21 cellular contexts compared by ENCODE assay signal in the genomic region with DNA sequence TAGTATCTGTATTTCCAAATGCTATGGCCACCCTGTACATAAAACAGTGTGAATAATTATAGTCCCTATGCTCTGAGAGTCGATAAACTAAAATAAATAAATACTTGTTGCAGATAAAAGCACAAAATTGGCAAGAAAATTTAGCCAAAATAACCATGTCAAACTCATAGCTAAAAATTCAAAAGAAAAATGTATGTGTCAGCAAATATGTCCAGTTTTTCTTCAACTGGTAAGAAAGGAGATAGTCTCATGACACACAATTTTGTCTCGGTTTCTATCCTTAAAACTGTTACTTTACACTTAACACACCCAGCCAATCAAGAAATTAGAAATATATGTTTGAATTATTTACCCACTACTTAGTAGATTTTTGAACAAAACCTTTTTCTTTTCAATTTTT.
DNase-seq lines count a peak whose midpoint lies in the region; ATAC-seq, FAIRE-seq and TF ChIP-seq lines count a peak whose summit lies in the region.
"Had no signal": no experiment of that assay in that cellular context is flagged by ENCODE, and none has a peak within 500 bp of the region (broad histone marks: within the 10 kb centered on the region; RNA-seq: fewer than 3 reads in every experiment).

No MANE protein-coding gene starts in this region.

- H3K14ac ChIP-seq in IMR-90 (replicated peaks; ENCODE audit: low read depth, low read length) (no peak overlapping the region), H1 (ENCODE audit: insufficient read length) (no peak overlapping the region)

- H4K5ac ChIP-seq in IMR-90 (ENCODE audit: low read depth, low read length): no peak overlapping the region
- no peak overlapping the region for H4K5ac ChIP-seq in H1 (ENCODE audit: insufficient read length, low read depth, low read length)

- no peak overlapping the region for H3K4me2 ChIP-seq in A549
- no peak overlapping the region for H3K4me2 ChIP-seq in IMR-90 (ENCODE audit: low read depth, low read length)
- no peak overlapping the region for H3K4me2 ChIP-seq in H1 (ENCODE audit: insufficient read depth in 1 of 2, low read depth in 2 of 2, low read length in 2 of 2)
- H3K4me2 ChIP-seq: BLaER1 treated with 17β-estradiol and CSF1 and Interleukin-3, amounts not matched to agents 10 nM and 100 nM had no signal

- H4K91ac ChIP-seq in IMR-90 (ENCODE audit: insufficient read depth, low read depth, low read length) (no peak overlapping the region), H1 (replicated peaks; ENCODE audit: insufficient read length, low read length) (no peak overlapping the region)

- TF ChIP-seq POLR2A in A549 (IDR thresholded peaks at IDR 0.05; ENCODE audit: low read length) (no peak), IMR-90 (IDR thresholded peaks at IDR 0.05; ENCODE audit: low read depth, low read length) (no peak), H1 (IDR thresholded peaks at IDR 0.05; ENCODE audit: control extremely low read depth in 1 of 2, low read depth in 2 of 2, low read length in 2 of 2) (no peak)

- H3K36me3 ChIP-seq in IMR-90 (ENCODE audit: control insufficient read depth, insufficient read depth, low read length): no peaks in the 10 kb centered on the region
- H3K36me3 ChIP-seq in H1 (ENCODE audit: control insufficient read depth in 2 of 4, insufficient read depth in 4 of 4, low read length in 3 of 4): no peaks in the 10 kb centered on the region
- H3K36me3 ChIP-seq: BLaER1 treated with 17β-estradiol and CSF1 and Interleukin-3, amounts not matched to agents 10 nM and 100 nM had no signal

- POLR2A ChIA-PET in A549 (lab: Yijun Ruan, JAX) (no interaction called here), IMR-90 (lab: Charles Lee; ENCODE audit: unreplicated experiment) (no interaction called here), H1 (lab: Charles Lee; ENCODE audit: partially characterized antibody) (no interaction called here)

- H3K9ac ChIP-seq in IMR-90 (ENCODE audit: low read depth, low read length) (no peak overlapping the region), H1 (replicated peaks in 1 of 4; ENCODE audit: extremely low read depth in 1 of 4, low read depth in 3 of 4, low read length in 3 of 4) (no peak overlapping the region)
- H3K9ac ChIP-seq: BLaER1 treated with 17β-estradiol and CSF1 and Interleukin-3, amounts not matched to agents 10 nM and 100 nM had no signal

- H4K20me1 ChIP-seq in IMR-90 (ENCODE audit: insufficient read depth, low read length): no peaks in the 10 kb centered on the region
- H4K20me1 ChIP-seq in H1 (replicated peaks in 1 of 2; ENCODE audit: control insufficient read depth in 1 of 2, insufficient read depth in 2 of 2, low read length in 2 of 2): no peaks in the 10 kb centered on the region
- H4K20me1 ChIP-seq: BLaER1 treated with 17β-estradiol and CSF1 and Interleukin-3, amounts not matched to agents 10 nM and 100 nM had no signal

- no peak for TF ChIP-seq RAD21 in A549 (conservative IDR thresholded peaks at IDR 0.05 in 1 of 2, IDR thresholded peaks at IDR 0.05 in 1 of 2)
- TF ChIP-seq RAD21 in IMR-90 (IDR thresholded peaks at IDR 0.05; ENCODE audit: low read length): no peak
- no peak for TF ChIP-seq RAD21 in H1 (IDR thresholded peaks at IDR 0.05 in 1 of 2, conservative IDR thresholded peaks at IDR 0.05 in 1 of 2; ENCODE audit: low read depth in 2 of 2, low read length in 2 of 2)

- BruUV-seq in IMR-90 (replicated peaks; lab: Mats Ljungman, UMichigan): no TSS peak

- H3K4me3 ChIP-seq in A549 (no peak overlapping the region), IMR-90 (ENCODE audit: insufficient read depth, low read depth, low read length) (no peak overlapping the region), H1 (ENCODE audit: extremely low read depth in 1 of 4, insufficient read depth in 2 of 4, low read depth in 3 of 4, low read length in 4 of 4) (no peak overlapping the region)
- H3K4me3 ChIP-seq: BLaER1 treated with 17β-estradiol and CSF1 and Interleukin-3, amounts not matched to agents 10 nM and 100 nM had no signal

- no peak overlapping the region for H3K4ac ChIP-seq in IMR-90 (ENCODE audit: low read depth, low read length)
- H3K4ac ChIP-seq in H1 (replicated peaks; ENCODE audit: insufficient read length, low read depth, low read length): no peak overlapping the region

- H3K9me3 ChIP-seq in A549: no peaks in the 10 kb centered on the region
- H3K9me3 ChIP-seq in IMR-90 (ENCODE audit: control insufficient read depth, insufficient read depth, low read length): 0 out of 2 replicates have a peak, but pooled peaks cover 4% of the 10 kb centered on the region
- H3K9me3 ChIP-seq in H1 (ENCODE audit: insufficient read depth in 2 of 2, low read depth in 1 of 2, low read length in 1 of 2): no peaks in the 10 kb centered on the region
- H3K9me3 ChIP-seq: BLaER1 treated with 17β-estradiol and CSF1 and Interleukin-3, amounts not matched to agents 10 nM and 100 nM; Caco-2 had no signal

- H3K56ac ChIP-seq in IMR-90 (ENCODE audit: extremely low read depth, insufficient read depth, low read length) (no peak overlapping the region), H1 (replicated peaks; ENCODE audit: insufficient read length, low read depth, low read length) (no peak overlapping the region)

- TF ChIP-seq EP300 in A549 (IDR thresholded peaks at IDR 0.05): no peak
- no peak for TF ChIP-seq EP300 in H1 (IDR thresholded peaks at IDR 0.05; ENCODE audit: borderline replicate concordance in 1 of 2, low read depth in 2 of 2, low read length in 2 of 2)

- intact Hi-C loops in IMR-90 (cut with micrococcal nuclease): no loop called here

- FAIRE-seq in A549 (lab: Jason Lieb, UNC) (no peak), H1 (lab: Jason Lieb, UNC) (no peak)
- FAIRE-seq: A204.1, D721Med, G401.6, GM12891, GM19239 had no signal

- dilution Hi-C loops in IMR-90 (cut with HindIII; ENCODE audit: low sequenced_read_pairs, unreplicated experiment): no loop called here

- no peak overlapping the region for H2BK12ac ChIP-seq in H1 (ENCODE audit: low read depth, low read length)

- in situ Hi-C loops in IMR-90 (cut with MboI; ENCODE audit: low sequenced_read_pairs): no loop called here

- no peak for DNase-seq in A549 (ENCODE audit: low read depth in 1 of 2, low spot score in 1 of 2)
- no peak for DNase-seq in IMR-90
- DNase-seq in H1 (ENCODE audit: low read depth in 1 of 2, low spot score in 2 of 2): no peak
- no peak for DNase-seq in NAMALWA (ENCODE audit: low spot score)
- DNase-seq in HuH-7 (ENCODE audit: low spot score): no peak
- no peak for DNase-seq in NCI-H2107 (lab: John Stamatoyannopoulos, UW)
- DNase-seq: 8988T; AML-193; Caco-2; Calu3; CD4-positive, alpha-beta T cell; CD8-positive, alpha-beta T cell; DMS79 treated with DMSO at 0.1 percent for 48 hours; GF-D8 had no signal

- no peaks in the 10 kb centered on the region for H3K4me1 ChIP-seq in A549
- no peaks in the 10 kb centered on the region for H3K4me1 ChIP-seq in IMR-90 (ENCODE audit: control insufficient read depth, insufficient read depth, low read length)
- H3K4me1 ChIP-seq in H1 (replicated peaks in 1 of 4; ENCODE audit: control insufficient read depth in 3 of 4, insufficient read depth in 4 of 4, low read length in 3 of 4): no peaks in the 10 kb centered on the region
- H3K4me1 ChIP-seq: BLaER1 treated with 17β-estradiol and CSF1 and Interleukin-3, amounts not matched to agents 10 nM and 100 nM; Caco-2 had no signal

- H3K27ac ChIP-seq in A549 (no peak overlapping the region), IMR-90 (ENCODE audit: insufficient read depth, low read length) (no peak overlapping the region), H1 (ENCODE audit: low read depth, low read length) (no peak overlapping the region)
- H3K27ac ChIP-seq: BLaER1 treated with 17β-estradiol and CSF1 and Interleukin-3, amounts not matched to agents 10 nM and 100 nM; C4-2B had no signal

- H3K79me1 ChIP-seq in IMR-90 (ENCODE audit: low read depth in 1 of 2, low read length in 2 of 2) (no peaks in the 10 kb centered on the region), H1 (ENCODE audit: low read depth, low read length) (no peaks in the 10 kb centered on the region)

- H2BK120ac ChIP-seq in IMR-90 (ENCODE audit: low read depth, low read length) (no peak overlapping the region), H1 (replicated peaks; ENCODE audit: low read depth, low read length) (no peak overlapping the region)

- TF ChIP-seq CTCF in A549 (IDR thresholded peaks at IDR 0.05) (no peak), IMR-90 (conservative IDR thresholded peaks at IDR 0.05; ENCODE audit: low read depth, low read length) (no peak), H1 (IDR thresholded peaks at IDR 0.05; ENCODE audit: control extremely low read depth in 1 of 3, insufficient read depth in 1 of 3, low read depth in 1 of 3, low read length in 3 of 3) (no peak)

- CTCF ChIA-PET in A549 (lab: Yijun Ruan, JAX): no interaction called here
- CTCF ChIA-PET in IMR-90 (lab: Yijun Ruan, JAX): no interaction called here
- CTCF ChIA-PET in H1 (lab: Charles Lee; ENCODE audit: partially characterized antibody): no interaction called here

- WGBS in A549 (ENCODE audit: missing lambda C conversion rate): 3% methylated on average over 2 of the region's 2 CpGs
- WGBS in IMR-90 (ENCODE audit: extremely low coverage in 2 of 2, insufficient read length in 1 of 2), 2 experiments: no CpG with 5 or more reads among the region's 2 CpGs
- 96% methylated on average over 2 of the region's 2 CpGs; no CpG with 5 or more reads in 1 of the 2 experiments for WGBS in H1 (ENCODE audit: extremely low coverage in 1 of 2, insufficient coverage in 1 of 2, insufficient read length in 1 of 2, insufficient replicate concordance in 2 of 2, low coverage in 1 of 2, low lambda C conversion rate in 2 of 2, missing lambda C conversion rate in 1 of 2), 2 experiments

- no peaks in the 10 kb centered on the region for H3K9me1 ChIP-seq in IMR-90 (ENCODE audit: insufficient read depth, low read length)

- no peaks in the 10 kb centered on the region for H3K23me2 ChIP-seq in H1 (ENCODE audit: low read depth, low read length)

- H2BK15ac ChIP-seq in IMR-90 (ENCODE audit: low read depth, low read length): no peak overlapping the region
- H2BK15ac ChIP-seq in H1 (ENCODE audit: low read length): no peak overlapping the region

- H3K27me3 ChIP-seq in IMR-90 (ENCODE audit: control insufficient read depth, insufficient read depth, low read length) (no peaks in the 10 kb centered on the region), H1 (replicated peaks in 1 of 4; ENCODE audit: control insufficient read depth in 3 of 4, extremely low read depth in 1 of 4, insufficient read depth in 3 of 4, low read length in 3 of 4) (no peaks in the 10 kb centered on the region)
- H3K27me3 ChIP-seq: BLaER1 treated with 17β-estradiol and CSF1 and Interleukin-3, amounts not matched to agents 10 nM and 100 nM had no signal

- H2BK5ac ChIP-seq in IMR-90 (ENCODE audit: low read depth, low read length, poor library complexity, severe bottlenecking) (no peak overlapping the region), H1 (ENCODE audit: low read depth, low read length) (no peak overlapping the region)

- no peak overlapping the region for H2AFZ ChIP-seq in IMR-90 (replicated peaks; ENCODE audit: low read length, poor library complexity)
- no peak overlapping the region for H2AFZ ChIP-seq in H1 (ENCODE audit: low read length)

- no peak overlapping the region for H4K8ac ChIP-seq in IMR-90 (ENCODE audit: low read depth in 2 of 2, low read length in 2 of 2)
- H4K8ac ChIP-seq in H1 (ENCODE audit: extremely low read depth, insufficient read depth, low read length): no peak overlapping the region

- H3K79me2 ChIP-seq in H1 (ENCODE audit: control insufficient read depth in 1 of 2, insufficient read depth in 2 of 2, low read length in 2 of 2): no peaks in the 10 kb centered on the region

- H2BK20ac ChIP-seq in IMR-90 (ENCODE audit: low read depth, low read length) (no peak overlapping the region), H1 (ENCODE audit: low read length) (no peak overlapping the region)

- H2AK5ac ChIP-seq in IMR-90 (ENCODE audit: low read depth, low read length): no peak overlapping the region
- H2AK5ac ChIP-seq in H1 (ENCODE audit: low read depth, low read length): no peak overlapping the region

- no peak overlapping the region for H2AK9ac ChIP-seq in IMR-90 (replicated peaks; ENCODE audit: low read depth, low read length, poor library complexity)

- H3K18ac ChIP-seq in IMR-90 (ENCODE audit: low read depth, low read length): no peak overlapping the region
- H3K18ac ChIP-seq in H1 (ENCODE audit: extremely low read depth, low read length): no peak overlapping the region

- no peak overlapping the region for H3K23ac ChIP-seq in IMR-90 (ENCODE audit: low read depth, low read length)
- H3K23ac ChIP-seq in H1 (ENCODE audit: insufficient read length): no peak overlapping the region

- ATAC-seq in A549 (no peak), IMR-90 (ENCODE audit: low read depth) (no peak)
- ATAC-seq: CD8-positive, alpha-beta T cell had no signal

Comparison
In these comparisons a context has a peak if more than half of its experiments do, and no peak if none do; other contexts are left out.
1. Of the 18 proteins assayed by ChIP-seq in both H1 and A549: peak only in H1: none; only in A549: none; in both: MAFK; in neither: 17.